12 cellular contexts compared by ENCODE assay signal in genomic region chr6:158770533-158770932, GRCh38. TPM values are rescaled to one million over a fixed set of nuclear protein-coding genes. Genes with fewer than 3 reads are reported as not detected.
DNase-seq lines count a peak whose midpoint lies in the region; ATAC-seq, FAIRE-seq and TF ChIP-seq lines count a peak whose summit lies in the region.
"Had no signal": no experiment of that assay in that cellular context is flagged by ENCODE, and none has a peak within 500 bp of the region (broad histone marks: within the 10 kb centered on the region; RNA-seq: fewer than 3 reads in every experiment).

No MANE protein-coding gene starts in this region.

- peaks cover 31% of the 10 kb centered on the region for H3K36me3 Mint-ChIP-seq in activated naive CD4-positive, alpha-beta T cell treated with anti-CD3 and anti-CD28 coated beads, Interleukin-2, amount 50 U/mL, for 24 hours
- H3K36me3 Mint-ChIP-seq in brain: peaks cover 74% of the 10 kb centered on the region
- H3K36me3 Mint-ChIP-seq in type B pancreatic cell: peaks cover 65% of the 10 kb centered on the region

- no peak overlapping the region for H3K4me3 Mint-ChIP-seq in activated naive CD4-positive, alpha-beta T cell treated with anti-CD3 and anti-CD28 coated beads, Interleukin-2, amount 50 U/mL, for 24 hours
- H3K4me3 Mint-ChIP-seq in brain (peak overlapping the region in 1 of 5 experiments; percentile 40), type B pancreatic cell (no peak overlapping the region)

- peak overlapping the region; percentile 31 for H3K27ac Mint-ChIP-seq in activated naive CD4-positive, alpha-beta T cell treated with anti-CD3 and anti-CD28 coated beads, Interleukin-2, amount 50 U/mL, for 24 hours
- peak overlapping the region; percentile 86 to 97 (median 95) for H3K27ac Mint-ChIP-seq in brain
- peak overlapping the region; percentile 79 for H3K27ac Mint-ChIP-seq in type B pancreatic cell

- H3K4me1 ChIP-seq in kidney (ENCODE audit: control insufficient read depth in 1 of 2, insufficient read depth in 1 of 2, low read depth in 1 of 2, low read length in 2 of 2): no peaks in the 10 kb centered on the region
- H3K4me1 ChIP-seq: body of pancreas had no signal

- H3K9ac ChIP-seq in kidney (ENCODE audit: low read length in 2 of 2): no peak overlapping the region

- TF ChIP-seq CTCF in brain (conservative IDR thresholded peaks at IDR 0.05): no peak
- TF ChIP-seq CTCF in kidney (IDR thresholded peaks at IDR 0.05; ENCODE audit: borderline replicate concordance, extremely low read depth, insufficient read depth): no peak
- no peak for TF ChIP-seq CTCF in type B pancreatic cell (conservative IDR thresholded peaks at IDR 0.05)

- DNase-seq in activated naive CD4-positive, alpha-beta T cell (lab: John Stamatoyannopoulos, UW): no peak
- DNase-seq in kidney (peak; percentile 32), type B pancreatic cell (ENCODE audit: extremely low spot score, unreplicated experiment) (no peak), NCI-H2107 treated with DMSO at 0.1 percent for 48 hours (lab: John Stamatoyannopoulos, UW; ENCODE audit: unreplicated experiment) (no peak), OCI-M2 (lab: John Stamatoyannopoulos, UW; ENCODE audit: unreplicated experiment) (no peak)
- DNase-seq: body of pancreas, GOT3, NCI-H2227 treated with DMSO at 0.1 percent for 48 hours, stomach had no signal

- H3K9me3 Mint-ChIP-seq in activated naive CD4-positive, alpha-beta T cell treated with anti-CD3 and anti-CD28 coated beads, Interleukin-2, amount 50 U/mL, for 24 hours: no peaks in the 10 kb centered on the region
- no peaks in the 10 kb centered on the region for H3K9me3 Mint-ChIP-seq in brain
- no peaks in the 10 kb centered on the region for H3K9me3 Mint-ChIP-seq in type B pancreatic cell

- intact Hi-C loops in kidney (cut with DNase I): no loop called here

- H3K4me1 Mint-ChIP-seq in activated naive CD4-positive, alpha-beta T cell treated with anti-CD3 and anti-CD28 coated beads, Interleukin-2, amount 50 U/mL, for 24 hours: peaks cover 45% of the 10 kb centered on the region
- H3K4me1 Mint-ChIP-seq in brain (peaks cover 90% of the 10 kb centered on the region), type B pancreatic cell (ENCODE audit: unreplicated experiment) (peaks cover 23% of the 10 kb centered on the region)

- no peak overlapping the region for H3K4me3 ChIP-seq in kidney (ENCODE audit: low read length in 2 of 2)
- H3K4me3 ChIP-seq: body of pancreas, stomach had no signal

- H3K9me3 ChIP-seq in kidney (ENCODE audit: control insufficient read depth in 1 of 2, low read length in 2 of 2): no peaks in the 10 kb centered on the region
- H3K9me3 ChIP-seq: body of pancreas, stomach had no signal

- H3K27ac ChIP-seq in kidney (ENCODE audit: low read depth in 2 of 2, low read length in 2 of 2): no peak overlapping the region
- H3K27ac ChIP-seq: body of pancreas had no signal

- no peak for FAIRE-seq in kidney (lab: Jason Lieb, UNC)

- no peak for ATAC-seq in GM19397 (IDR thresholded peaks at IDR 0.05; ENCODE audit: unreplicated experiment)
- ATAC-seq: body of pancreas had no signal

- no peaks in the 10 kb centered on the region for H3K27me3 Mint-ChIP-seq in activated naive CD4-positive, alpha-beta T cell treated with anti-CD3 and anti-CD28 coated beads, Interleukin-2, amount 50 U/mL, for 24 hours
- peaks cover 3% of the 10 kb centered on the region for H3K27me3 Mint-ChIP-seq in brain
- no peaks in the 10 kb centered on the region for H3K27me3 Mint-ChIP-seq in type B pancreatic cell

- peaks cover 70 to 95% of the 10 kb centered on the region in 2 donors for H3K36me3 ChIP-seq in kidney (ENCODE audit: control insufficient read depth in 1 of 2, insufficient read depth in 2 of 2, low read length in 2 of 2)

RNA-seq across cellular contexts. Expression of gene EZR, which starts 48.6 kb away (rescaled TPM):
- 317 TPM for polyA plus RNA-seq in brain (ENCODE audit: insufficient read depth, low read depth, low replicate concordance)
- 636 TPM for total RNA-seq in kidney
- 154 TPM for polyA plus RNA-seq in kidney (ENCODE audit: insufficient read depth, low read depth, low replicate concordance)
- total RNA-seq in type B pancreatic cell (ENCODE audit: low replicate concordance): 166 and 349 TPM in 2 replicates

Comparison
In these comparisons a context has a peak if more than half of its experiments do, and no peak if none do; other contexts are left out.
1. H3K27ac Mint-ChIP-seq: peak in every context shown above with its lines; median percentile 95 in brain; 79 in type B pancreatic cell; 31 in activated naive CD4-positive, alpha-beta T cell treated with anti-CD3 and anti-CD28 coated beads, Interleukin-2, amount 50 U/mL, for 24 hours.